16 cellular contexts compared by ENCODE assay signal in the genomic region with DNA sequence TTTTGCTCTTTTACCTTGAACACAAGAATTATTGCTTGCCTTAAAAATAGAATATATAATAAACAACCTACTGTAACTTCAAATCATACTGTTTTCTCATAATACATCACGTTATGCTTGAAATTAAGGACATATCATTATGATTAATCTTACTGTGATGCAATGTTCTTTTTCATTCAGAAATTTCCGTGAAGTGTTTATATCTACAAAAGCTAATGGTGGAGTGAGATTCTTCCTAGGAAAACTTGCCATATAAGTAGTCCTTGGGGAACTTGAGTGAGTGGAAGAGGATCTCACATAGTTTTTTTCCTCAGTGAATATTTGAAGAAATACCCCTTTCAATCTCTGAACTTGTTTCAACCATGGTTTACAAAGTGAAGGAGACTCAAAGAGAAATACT.
DNase-seq lines count a peak whose midpoint lies in the region; ATAC-seq and TF ChIP-seq lines count a peak whose summit lies in the region.
"Had no signal": no experiment of that assay in that cellular context is flagged by ENCODE, and none has a peak within 500 bp of the region (broad histone marks: within the 10 kb centered on the region; RNA-seq: fewer than 3 reads in every experiment).

No MANE protein-coding gene starts in this region.

- peak; percentile 5 for DNase-seq in HCEC 1CT
- peak; percentile 13 for DNase-seq in cardiac fibroblast (ENCODE audit: low read depth in 2 of 2)
- DNase-seq in fibroblast of peridontal ligament (ENCODE audit: extremely low read depth): peak; percentile 42
- DNase-seq in iris pigment epithelial cell (ENCODE audit: low read depth): peak; percentile 32
- no peak for DNase-seq in activated CD4-positive, CD25-positive, alpha-beta regulatory T cell (lab: John Stamatoyannopoulos, UW)
- DNase-seq in SW480 (ENCODE audit: low spot score): no peak
- no peak for DNase-seq in OCI-M2 (lab: John Stamatoyannopoulos, UW; ENCODE audit: unreplicated experiment)
- DNase-seq: Caco-2; CD4-positive, CD25-positive, alpha-beta regulatory T cell; CD8-positive, alpha-beta T cell; DMS153; DND-41; GOT3 had no signal

- no peak overlapping the region for H3K4me3 ChIP-seq in cardiac fibroblast (replicated peaks in 1 of 2; ENCODE audit: low read depth in 2 of 2, low read length in 2 of 2)
- H3K4me3 ChIP-seq: BLaER1, HAP-1 had no signal

- no peak for TF ChIP-seq CTCF in cardiac fibroblast (IDR thresholded peaks at IDR 0.05; ENCODE audit: low read depth, low read length)

- ATAC-seq in HG03432 (IDR thresholded peaks at IDR 0.05; ENCODE audit: unreplicated experiment): no peak
- ATAC-seq: CD8-positive, alpha-beta T cell had no signal

Comparison
In these comparisons a context has a peak if more than half of its experiments do, and no peak if none do; other contexts are left out.
1. DNase-seq: peak in HCEC 1CT (single experiment), cardiac fibroblast (2 of 2), fibroblast of peridontal ligament (single experiment) and iris pigment epithelial cell (single experiment); none in activated CD4-positive, CD25-positive, alpha-beta regulatory T cell (0 of 4), SW480 (single experiment) and OCI-M2 (single experiment).